In the genomic region with DNA sequence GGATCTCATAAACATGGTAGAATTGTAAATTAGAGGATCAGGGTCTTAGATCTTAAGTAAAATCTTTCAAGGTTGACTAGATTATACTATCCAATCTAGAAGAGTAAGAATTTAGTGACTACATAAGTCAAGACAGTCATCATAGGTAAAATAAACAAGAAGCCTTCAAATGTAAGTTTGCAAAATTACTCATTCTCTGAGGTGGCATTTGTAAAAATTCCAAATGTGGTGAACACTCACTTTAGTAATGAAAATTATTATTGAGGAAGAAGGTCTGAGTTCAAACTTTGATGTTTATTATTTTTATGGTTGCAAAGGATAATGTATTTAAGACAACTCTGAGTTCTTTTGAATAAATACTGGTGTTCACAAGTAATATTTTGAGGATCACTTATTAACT, we compare ENCODE assay signal across 28 cellular contexts. TPM values are rescaled to one million over a fixed set of nuclear protein-coding genes. Genes with fewer than 3 reads are reported as not detected.
DNase-seq lines count a peak whose midpoint lies in the region; ATAC-seq and TF ChIP-seq lines count a peak whose summit lies in the region.
"Had no signal": no experiment of that assay in that cellular context is flagged by ENCODE, and none has a peak within 500 bp of the region (broad histone marks: within the 10 kb centered on the region; RNA-seq: fewer than 3 reads in every experiment).

No MANE protein-coding gene starts in this region.

- ATAC-seq in activated CD8-positive, alpha-beta memory T cell treated with anti-CD3 and anti-CD28 coated beads, Interleukin-2, amount 10 ng/mL, durations not matched to agents 7 days and 5 days, result no peak
- no peak for ATAC-seq in HG03432 (IDR thresholded peaks at IDR 0.05; ENCODE audit: unreplicated experiment)
- ATAC-seq: activated CD4-positive, alpha-beta T cell treated with anti-CD3 and anti-CD28 coated beads for 36 hours; activated T-cell treated with anti-CD3 and anti-CD28 coated beads, Interleukin-2, amount 50 U/mL, for 4 hours; K562; left cardiac atrium had no signal

- H3F3A ChIP-seq in Loucy (ENCODE audit: low read depth), result no peaks in the 10 kb centered on the region

- no peak overlapping the region for H3K27ac Mint-ChIP-seq in activated CD8-positive, alpha-beta memory T cell treated with anti-CD3 and anti-CD28 coated beads, Interleukin-2, amount 10 ng/mL, durations not matched to agents 7 days and 5 days
- H3K27ac Mint-ChIP-seq: activated naive CD4-positive, alpha-beta T cell treated with anti-CD3 and anti-CD28 coated beads for 36 hours; stimulated activated naive CD8-positive, alpha-beta T cell treated with anti-CD3 and anti-CD28 coated beads, Interleukin-15, Interleukin-2, amounts not matched to agents 100 ng/mL and 50 ng/mL, for 24 hours had no signal

- peak overlapping the region; percentile 75 for H3K4me2 ChIP-seq in Loucy (ENCODE audit: low read depth, low read length, poor library complexity, severe bottlenecking)
- H3K4me2 ChIP-seq: BLaER1 treated with 17β-estradiol and CSF1 and Interleukin-3, amounts not matched to agents 10 nM and 100 nM had no signal

- H3K79me2 ChIP-seq in ACC112 (ENCODE audit: control insufficient read depth, insufficient read depth, low read length, unreplicated experiment), result peaks cover 85% of the 10 kb centered on the region
- peaks cover 79% of the 10 kb centered on the region for H3K79me2 ChIP-seq in Loucy (ENCODE audit: insufficient read depth, low read length)

- H3K9ac ChIP-seq in Loucy (ENCODE audit: low read depth, low read length, poor library complexity, severe bottlenecking), result no peak overlapping the region
- H3K9ac ChIP-seq: BLaER1 treated with 17β-estradiol and CSF1 and Interleukin-3, amounts not matched to agents 10 nM and 100 nM had no signal

- intact Hi-C loops in tibial artery (cut with DNase I; ENCODE audit: low total_unique reads), result no loop called here

- H2AFZ ChIP-seq in ACC112 (ENCODE audit: low read length, unreplicated experiment), result no peak overlapping the region
- no peak overlapping the region for H2AFZ ChIP-seq in Loucy (ENCODE audit: low read length)

- H3K9me2 ChIP-seq in Loucy (replicated peaks; ENCODE audit: low read depth, low read length), result no peaks in the 10 kb centered on the region

- H3K4me1 Mint-ChIP-seq in activated CD8-positive, alpha-beta memory T cell treated with anti-CD3 and anti-CD28 coated beads, Interleukin-2, amount 10 ng/mL, durations not matched to agents 7 days and 5 days, result peaks cover 37% of the 10 kb centered on the region

- peaks cover 24% of the 10 kb centered on the region for H4K20me1 ChIP-seq in Loucy (ENCODE audit: insufficient read depth, low read length, poor library complexity, severe bottlenecking)

- TF ChIP-seq CTCF in Loucy (conservative IDR thresholded peaks at IDR 0.05; ENCODE audit: low read length) (no peak), astrocyte of the spinal cord (IDR thresholded peaks at IDR 0.05; ENCODE audit: low read depth, low read length) (no peak), tibial artery (IDR thresholded peaks at IDR 0.05) (no peak)

- no peak overlapping the region for H3K4me3 Mint-ChIP-seq in activated CD8-positive, alpha-beta memory T cell treated with anti-CD3 and anti-CD28 coated beads, Interleukin-2, amount 10 ng/mL, durations not matched to agents 7 days and 5 days
- H3K4me3 Mint-ChIP-seq: activated CD4-positive, alpha-beta T cell treated with anti-CD3 and anti-CD28 coated beads for 36 hours; activated naive CD4-positive, alpha-beta T cell treated with anti-CD3 and anti-CD28 coated beads for 36 hours; activated T-cell treated with anti-CD3 and anti-CD28 coated beads, Interleukin-2, amount 50 U/mL, for 4 hours; stimulated activated naive CD8-positive, alpha-beta T cell treated with anti-CD3 and anti-CD28 coated beads, Interleukin-15, Interleukin-2, amounts not matched to agents 100 ng/mL and 50 ng/mL, for 24 hours had no signal

- peaks cover 47% of the 10 kb centered on the region for H3K4me1 ChIP-seq in ACC112 (ENCODE audit: control insufficient read depth, insufficient read depth, low read length, unreplicated experiment)
- peaks cover 37% of the 10 kb centered on the region for H3K4me1 ChIP-seq in Loucy (ENCODE audit: insufficient read depth, low read length, poor library complexity, severe bottlenecking)
- peaks cover 0 to 12% (median 4%) of the 10 kb centered on the region in 4 donors for H3K4me1 ChIP-seq in tibial artery

- peak overlapping the region; percentile 47 for H3K27ac ChIP-seq in ACC112 (ENCODE audit: low read depth, low read length)
- H3K27ac ChIP-seq in tibial artery, result no peak overlapping the region
- H3K27ac ChIP-seq: BLaER1 treated with 17β-estradiol and CSF1 and Interleukin-3, amounts not matched to agents 10 nM and 100 nM; spleen had no signal

- no peaks in the 10 kb centered on the region for H3K9me3 Mint-ChIP-seq in activated CD8-positive, alpha-beta memory T cell treated with anti-CD3 and anti-CD28 coated beads, Interleukin-2, amount 10 ng/mL, durations not matched to agents 7 days and 5 days (ENCODE audit: low read depth)
- H3K9me3 Mint-ChIP-seq: activated naive CD4-positive, alpha-beta T cell treated with anti-CD3 and anti-CD28 coated beads for 36 hours; activated T-cell treated with anti-CD3 and anti-CD28 coated beads, Interleukin-2, amount 50 U/mL, for 4 hours; stimulated activated naive CD8-positive, alpha-beta T cell treated with anti-CD3 and anti-CD28 coated beads, Interleukin-15, Interleukin-2, amounts not matched to agents 100 ng/mL and 50 ng/mL, for 24 hours had no signal

- H3K36me3 Mint-ChIP-seq in activated CD8-positive, alpha-beta memory T cell treated with anti-CD3 and anti-CD28 coated beads, Interleukin-2, amount 10 ng/mL, durations not matched to agents 7 days and 5 days, result peaks cover 31% of the 10 kb centered on the region

- no peaks in the 10 kb centered on the region for H3K27me3 ChIP-seq in ACC112 (ENCODE audit: insufficient read depth, low read length)
- H3K27me3 ChIP-seq in Loucy (ENCODE audit: insufficient read depth, low read length, poor library complexity, severe bottlenecking), result no peaks in the 10 kb centered on the region
- no peaks in the 10 kb centered on the region for H3K27me3 ChIP-seq in tibial artery
- H3K27me3 ChIP-seq: BLaER1 treated with 17β-estradiol and CSF1 and Interleukin-3, amounts not matched to agents 10 nM and 100 nM; spleen; transverse colon had no signal

- no peaks in the 10 kb centered on the region for H3K9me3 ChIP-seq in Loucy (ENCODE audit: insufficient read depth, low read depth, low read length)
- no peaks in the 10 kb centered on the region for H3K9me3 ChIP-seq in tibial artery
- H3K9me3 ChIP-seq: BLaER1 treated with 17β-estradiol and CSF1 and Interleukin-3, amounts not matched to agents 10 nM and 100 nM; spleen; transverse colon had no signal

- H3K36me3 ChIP-seq in ACC112 (ENCODE audit: insufficient read depth, low read length) (peaks cover 30% of the 10 kb centered on the region), Loucy (ENCODE audit: insufficient read depth, low read length) (peaks cover 19% of the 10 kb centered on the region), tibial artery (peaks cover 7 to 27% (median 21%) of the 10 kb centered on the region in 3 donors)
- H3K36me3 ChIP-seq: transverse colon had no signal

- peak; percentile 39 for DNase-seq in astrocyte of the spinal cord (ENCODE audit: low read depth, low spot score)
- peak; percentile 54 for DNase-seq in iris pigment epithelial cell (ENCODE audit: low read depth)
- no peak for DNase-seq in amniotic stem cell (lab: John Stamatoyannopoulos, UW)
- DNase-seq in tibial artery, result no peak
- DNase-seq in activated CD8-positive, alpha-beta memory T cell treated with anti-CD3 and anti-CD28 coated beads, Interleukin-2, amount 10 ng/mL, durations not matched to agents 7 days and 5 days, result no peak
- DNase-seq: activated CD4-positive, alpha-beta T cell treated with anti-CD3 and anti-CD28 coated beads for 36 hours; activated CD8-positive, alpha-beta memory T cell treated with anti-CD3 and anti-CD28 coated beads for 24 hours; activated naive CD4-positive, alpha-beta T cell treated with anti-CD3 and anti-CD28 coated beads for 36 hours; activated T-cell treated with anti-CD3 and anti-CD28 coated beads, Interleukin-2, amount 50 U/mL, for 4 hours; anterior cingulate cortex; left cardiac atrium; mesendoderm; MV-4-11; NCI-H187 treated with DMSO at 0.1 percent for 48 hours; NCI-H2227 treated with DMSO at 0.1 percent for 48 hours; NCI-H82; SHP77 treated with DMSO at 0.1 percent for 48 hours; spleen; stimulated activated CD4-positive, alpha-beta T cell treated with anti-CD3 and anti-CD28 coated beads, Interleukin-4, amount 100 ng/mL, for 24 hours; transverse colon had no signal

- H3K27me3 Mint-ChIP-seq in activated CD8-positive, alpha-beta memory T cell treated with anti-CD3 and anti-CD28 coated beads, Interleukin-2, amount 10 ng/mL, durations not matched to agents 7 days and 5 days, result peaks cover 5% of the 10 kb centered on the region
- H3K27me3 Mint-ChIP-seq: activated CD4-positive, alpha-beta T cell treated with anti-CD3 and anti-CD28 coated beads for 36 hours had no signal

- H3K4me3 ChIP-seq in ACC112 (ENCODE audit: low read depth, low read length), result peak overlapping the region; percentile 22
- no peak overlapping the region for H3K4me3 ChIP-seq in Loucy (ENCODE audit: low read length, poor library complexity, severe bottlenecking)
- no peak overlapping the region for H3K4me3 ChIP-seq in astrocyte of the spinal cord (ENCODE audit: low read depth, low read length)
- H3K4me3 ChIP-seq in tibial artery, result no peak overlapping the region
- H3K4me3 ChIP-seq: BLaER1 treated with 17β-estradiol and CSF1 and Interleukin-3, amounts not matched to agents 10 nM and 100 nM; K562; spleen; transverse colon had no signal

- in situ Hi-C loops in astrocyte of the spinal cord (cut with HindIII; ENCODE audit: low sequenced_read_pairs), result no loop called here

- CTCF ChIA-PET in activated CD8-positive, alpha-beta memory T cell treated with anti-CD3 and anti-CD28 coated beads, Interleukin-2, amount 10 ng/mL, durations not matched to agents 7 days and 5 days (lab: Charles Lee), result no interaction called here

RNA-seq across cellular contexts. Expression of gene HYLS1, which starts 4.6 kb away (rescaled TPM):
- total RNA-seq in activated CD8-positive, alpha-beta memory T cell treated with anti-CD3 and anti-CD28 coated beads, Interleukin-2, amount 10 ng/mL, durations not matched to agents 7 days and 5 days, result 10 to 100 TPM in 1 of 2 experiments, 1 to 10 TPM in 1; 8.9 to 11.2 TPM

RNA-seq across cellular contexts. Expression of gene PUS3, which starts 10.9 kb away (rescaled TPM):
- 10 to 100 TPM; 11.0 to 13.1 TPM for total RNA-seq in activated CD8-positive, alpha-beta memory T cell treated with anti-CD3 and anti-CD28 coated beads, Interleukin-2, amount 10 ng/mL, durations not matched to agents 7 days and 5 days

RNA-seq across cellular contexts. Expression of gene DDX25, which starts 12.2 kb away (rescaled TPM):
- total RNA-seq in activated CD8-positive, alpha-beta memory T cell treated with anti-CD3 and anti-CD28 coated beads, Interleukin-2, amount 10 ng/mL, durations not matched to agents 7 days and 5 days, result under 1 TPM in 1 of 2 experiments, not detected in 1; 0.50 TPM
- total RNA-seq: activated CD4-positive, alpha-beta T cell treated with anti-CD3 and anti-CD28 coated beads for 36 hours; activated naive CD4-positive, alpha-beta T cell treated with anti-CD3 and anti-CD28 coated beads for 36 hours; activated T-cell treated with anti-CD3 and anti-CD28 coated beads, Interleukin-2, amount 50 U/mL, for 4 hours; K562 had no signal

RNA-seq across cellular contexts. Expression of gene VSIG10L2, which starts 53.8 kb away (rescaled TPM):
- not detected for total RNA-seq in activated CD8-positive, alpha-beta memory T cell treated with anti-CD3 and anti-CD28 coated beads, Interleukin-2, amount 10 ng/mL, durations not matched to agents 7 days and 5 days
- total RNA-seq: A673; activated CD4-positive, alpha-beta T cell treated with anti-CD3 and anti-CD28 coated beads for 36 hours; activated naive CD4-positive, alpha-beta T cell treated with anti-CD3 and anti-CD28 coated beads for 36 hours; activated T-cell treated with anti-CD3 and anti-CD28 coated beads, Interleukin-2, amount 50 U/mL, for 4 hours; H1; K562; transverse colon had no signal

RNA-seq across cellular contexts. Expression of gene PATE4, which starts 59.0 kb away (rescaled TPM):
- total RNA-seq in activated CD8-positive, alpha-beta memory T cell treated with anti-CD3 and anti-CD28 coated beads, Interleukin-2, amount 10 ng/mL, durations not matched to agents 7 days and 5 days, result not detected
- total RNA-seq: A673; activated CD4-positive, alpha-beta T cell treated with anti-CD3 and anti-CD28 coated beads for 36 hours; activated naive CD4-positive, alpha-beta T cell treated with anti-CD3 and anti-CD28 coated beads for 36 hours; activated T-cell treated with anti-CD3 and anti-CD28 coated beads, Interleukin-2, amount 50 U/mL, for 4 hours; H1; K562; left cardiac atrium; spleen; transverse colon had no signal

Comparison
In these comparisons a context has a peak if more than half of its experiments do, and no peak if none do; other contexts are left out.
1. DNase-seq: peak in astrocyte of the spinal cord (single experiment) and iris pigment epithelial cell (single experiment); none in amniotic stem cell (single experiment), tibial artery (0 of 2) and activated CD8-positive, alpha-beta memory T cell treated with anti-CD3 and anti-CD28 coated beads, Interleukin-2, amount 10 ng/mL, durations not matched to agents 7 days and 5 days (single experiment).